39 cellular contexts compared by ENCODE assay signal in genomic region chr9:137099231-137099630, GRCh38. TPM values are rescaled to one million over a fixed set of nuclear protein-coding genes. Genes with fewer than 3 reads are reported as not detected.
"Had no signal": no experiment of that assay in that cellular context is flagged by ENCODE, and none has a peak within 500 bp of the region (broad histone marks: within the 10 kb centered on the region; RNA-seq: fewer than 3 reads in every experiment).

No MANE protein-coding gene starts in this region.

- H3K9me3 Mint-ChIP-seq: activated T-helper 17 cell treated with anti-CD3 and anti-CD28 coated beads, Interleukin-2, amount 50 U/mL, for 72 hours had no signal

- H3K4me1 ChIP-seq: body of pancreas, breast epithelium had no signal

- H3K27ac ChIP-seq: body of pancreas, breast epithelium, PC-9, RWPE1, WERI-Rb-1 had no signal

- ATAC-seq: activated CD8-positive, alpha-beta memory T cell treated with anti-CD3 and anti-CD28 coated beads, Interleukin-2, amount 10 ng/mL, durations not matched to agents 7 days and 5 days; activated T-helper 17 cell treated with anti-CD3 and anti-CD28 coated beads, Interleukin-2, amount 50 U/mL, for 72 hours; body of pancreas; Right ventricle myocardium inferior had no signal

- H3K4me3 ChIP-seq: body of pancreas, breast epithelium, MG63, PC-9 had no signal

- DNase-seq: activated CD4-positive, alpha-beta memory T cell treated with anti-CD3 and anti-CD28 coated beads, Interleukin-2, amount 10 ng/mL, durations not matched to agents 7 days and 5 days; activated CD4-positive, alpha-beta T cell treated with anti-CD3 and anti-CD28 coated beads for 1 hour; activated CD4-positive, alpha-beta T cell treated with anti-CD3 and anti-CD28 coated beads for 48 hours; activated CD4-positive, CD25-positive, alpha-beta regulatory T cell; activated CD8-positive, alpha-beta memory T cell treated with anti-CD3 and anti-CD28 coated beads for 24 hours; activated CD8-positive, alpha-beta memory T cell treated with anti-CD3 and anti-CD28 coated beads, Interleukin-2, amount 10 ng/mL, durations not matched to agents 7 days and 5 days; activated CD8-positive, alpha-beta memory T cell treated with anti-CD3 and anti-CD28 coated beads, Interleukin-2, amount 50 U/mL, for 48 hours; activated effector memory CD4-positive, alpha-beta T cell treated with anti-CD3 and anti-CD28 coated beads, Interleukin-2, amount 50 U/mL, for 16 hours; activated naive CD4-positive, alpha-beta T cell; activated naive CD4-positive, alpha-beta T cell treated with anti-CD3 and anti-CD28 coated beads, Interleukin-2, amount 50 U/mL, for 16 hours; activated naive CD8-positive, alpha-beta T cell treated with anti-CD3 and anti-CD28 coated beads, Interleukin-2, amount 10 ng/mL, durations not matched to agents 7 days and 5 days; activated T-cell treated with anti-CD3 and anti-CD28 coated beads, Interleukin-2, amount 50 U/mL, for 48 hours; amygdala; body of pancreas; caudate nucleus; cerebellar nuclear complex; Kasumi-1; KG1; MG63; NCI-H1048; NCI-H1105 treated with DMSO at 0.1 percent for 48 hours; NCI-H1436; NCI-H1694 treated with DMSO at 0.1 percent for 48 hours; NCI-H2029; NCI-H345; NCI-H524 treated with DMSO at 0.1 percent for 48 hours; PC-9; SW 1271; T-helper 1 cell; T-helper 2 cell; T1000; WERI-Rb-1 had no signal

- H3K4me2 ChIP-seq: PC-9 had no signal

- H3K27me3 Mint-ChIP-seq: activated CD4-positive, alpha-beta memory T cell treated with anti-CD3 and anti-CD28 coated beads, Interleukin-2, amount 10 ng/mL, durations not matched to agents 7 days and 5 days; activated CD8-positive, alpha-beta memory T cell treated with anti-CD3 and anti-CD28 coated beads, Interleukin-2, amount 10 ng/mL, durations not matched to agents 7 days and 5 days; activated naive CD8-positive, alpha-beta T cell treated with anti-CD3 and anti-CD28 coated beads, Interleukin-2, amount 10 ng/mL, durations not matched to agents 7 days and 5 days; activated T-helper 17 cell treated with anti-CD3 and anti-CD28 coated beads, Interleukin-2, amount 50 U/mL, for 72 hours had no signal

- H3K4me3 Mint-ChIP-seq: activated CD4-positive, alpha-beta memory T cell treated with anti-CD3 and anti-CD28 coated beads, Interleukin-2, amount 10 ng/mL, durations not matched to agents 7 days and 5 days; activated CD8-positive, alpha-beta memory T cell treated with anti-CD3 and anti-CD28 coated beads, Interleukin-2, amount 10 ng/mL, durations not matched to agents 7 days and 5 days; activated naive CD8-positive, alpha-beta T cell treated with anti-CD3 and anti-CD28 coated beads, Interleukin-2, amount 10 ng/mL, durations not matched to agents 7 days and 5 days; activated T-helper 17 cell treated with anti-CD3 and anti-CD28 coated beads, Interleukin-2, amount 50 U/mL, for 72 hours had no signal

- H3K27ac Mint-ChIP-seq: activated CD4-positive, alpha-beta memory T cell treated with anti-CD3 and anti-CD28 coated beads, Interleukin-2, amount 10 ng/mL, durations not matched to agents 7 days and 5 days; activated naive CD8-positive, alpha-beta T cell treated with anti-CD3 and anti-CD28 coated beads, Interleukin-2, amount 10 ng/mL, durations not matched to agents 7 days and 5 days; activated T-helper 17 cell treated with anti-CD3 and anti-CD28 coated beads, Interleukin-2, amount 50 U/mL, for 72 hours had no signal

- H2AFZ ChIP-seq: PC-9 had no signal

- FAIRE-seq: astrocyte, RCC 7860 had no signal

- H3K9me3 ChIP-seq: body of pancreas, breast epithelium, MG63 had no signal

- H3K27me3 ChIP-seq: body of pancreas, breast epithelium, MG63 had no signal

RNA-seq across cellular contexts. Expression of gene GRIN1, which starts 39.7 kb away (rescaled TPM):
- total RNA-seq: activated CD8-positive, alpha-beta memory T cell treated with anti-CD3 and anti-CD28 coated beads, Interleukin-2, amount 10 ng/mL, durations not matched to agents 7 days and 5 days; activated naive CD8-positive, alpha-beta T cell treated with anti-CD3 and anti-CD28 coated beads, Interleukin-2, amount 10 ng/mL, durations not matched to agents 7 days and 5 days; body of pancreas; NCI-H460; PC-9; Right ventricle myocardium inferior had no signal
